In the genomic region with DNA sequence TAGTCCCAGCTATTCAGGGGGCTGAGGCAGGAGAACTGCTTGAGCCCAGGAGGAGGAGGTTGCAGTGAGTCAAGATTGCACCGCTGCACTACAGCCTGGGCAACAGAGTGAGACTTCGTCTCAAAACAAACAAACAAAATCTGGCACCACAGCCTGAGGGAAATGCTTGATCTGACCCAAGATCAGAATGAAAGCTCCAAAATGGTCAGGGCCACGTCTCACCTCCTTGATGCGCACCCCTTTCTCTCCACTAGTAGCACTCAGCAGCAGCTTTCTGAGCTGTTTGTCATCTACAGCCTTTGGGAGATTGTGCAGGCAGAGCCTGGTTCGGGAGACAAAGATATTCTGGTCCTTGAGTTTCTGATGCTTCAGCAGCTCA, we compare ENCODE assay signal across 25 cellular contexts. TPM values are rescaled to one million over a fixed set of nuclear protein-coding genes. Genes with fewer than 3 reads are reported as not detected.
DNase-seq lines count a peak whose midpoint lies in the region; ATAC-seq, FAIRE-seq and TF ChIP-seq lines count a peak whose summit lies in the region.
"Had no signal": no experiment of that assay in that cellular context is flagged by ENCODE, and none has a peak within 500 bp of the region (broad histone marks: within the 10 kb centered on the region; RNA-seq: fewer than 3 reads in every experiment).

No MANE protein-coding gene starts in this region.

- no peak overlapping the region for H3K9ac ChIP-seq in astrocyte (ENCODE audit: low read length)
- H3K9ac ChIP-seq: neural progenitor cell had no signal

- no peaks in the 10 kb centered on the region for H3K9me3 Mint-ChIP-seq in activated T-cell treated with anti-CD3 and anti-CD28 coated beads, Interleukin-2, amount 50 U/mL, for 72 hours
- H3K9me3 Mint-ChIP-seq in astrocyte (ENCODE audit: unreplicated experiment) = no peaks in the 10 kb centered on the region
- H3K9me3 Mint-ChIP-seq in stimulated activated naive CD8-positive, alpha-beta T cell treated with anti-CD3 and anti-CD28 coated beads, Interleukin-15, amount 100 ng/mL, for 72 hours = no peaks in the 10 kb centered on the region
- H3K9me3 Mint-ChIP-seq: activated B cell treated with CpG ODN at 0.5 μM for 24 hours, CD14-positive monocyte, neural progenitor cell had no signal

- DNase-seq in activated T-cell treated with anti-CD3 and anti-CD28 coated beads, Interleukin-2, amount 50 U/mL, for 72 hours = no peak
- no peak for DNase-seq in activated T-cell treated with anti-CD3 and anti-CD28 coated beads, Interleukin-2, amount 50 U/mL, for 1 hour
- DNase-seq in T-helper 17 cell (no peak), astrocyte (ENCODE audit: low read depth) (no peak), cerebellar nuclear complex (lab: John Stamatoyannopoulos, UW) (no peak), coronary artery (ENCODE audit: low spot score) (no peak), HT-29 (ENCODE audit: low spot score) (no peak)
- DNase-seq in stimulated activated naive CD8-positive, alpha-beta T cell treated with anti-CD3 and anti-CD28 coated beads, Interleukin-15, amount 100 ng/mL, for 72 hours = no peak
- DNase-seq: ACHN; activated B cell treated with CpG ODN at 0.5 μM for 24 hours; effector CD8-positive, alpha-beta T cell; esophagus squamous epithelium; hypothalamus; NCI-H1436; NCI-H510A; posterior cingulate gyrus; right lobe of liver; T-helper 9 cell had no signal

- no peaks in the 10 kb centered on the region for H3K27me3 ChIP-seq in astrocyte (ENCODE audit: insufficient read depth, low read length)
- H3K27me3 ChIP-seq: esophagus squamous epithelium, gastroesophageal sphincter, neural progenitor cell, right lobe of liver had no signal

- H3K4me2 ChIP-seq in astrocyte (ENCODE audit: low read length) = no peak overlapping the region
- H3K4me2 ChIP-seq: neural progenitor cell had no signal

- H3K36me3 Mint-ChIP-seq in activated T-cell treated with anti-CD3 and anti-CD28 coated beads, Interleukin-2, amount 50 U/mL, for 72 hours (ENCODE audit: insufficient read depth in 2 of 2) = peaks cover 4 to 32% of the 10 kb centered on the region in 2 donors
- H3K36me3 Mint-ChIP-seq in T-helper 17 cell (ENCODE audit: low read depth) (peaks cover 21% of the 10 kb centered on the region), astrocyte (ENCODE audit: low read depth, unreplicated experiment) (peaks cover 26% of the 10 kb centered on the region)

- no peaks in the 10 kb centered on the region for H3K4me1 ChIP-seq in astrocyte (ENCODE audit: insufficient read depth, low read length)
- H3K4me1 ChIP-seq: gastroesophageal sphincter, neural progenitor cell, right lobe of liver had no signal

- ATAC-seq in activated T-cell treated with anti-CD3 and anti-CD28 coated beads, Interleukin-2, amount 50 U/mL, for 72 hours (replicated peaks in 1 of 2) = peak in 1 of 2 donors; percentile 43
- ATAC-seq in T-helper 17 cell = no peak
- peak; percentile 60 for ATAC-seq in stimulated activated naive CD8-positive, alpha-beta T cell treated with anti-CD3 and anti-CD28 coated beads, Interleukin-15, amount 100 ng/mL, for 72 hours
- ATAC-seq: gastroesophageal sphincter had no signal

- no peaks in the 10 kb centered on the region for H3K27me3 Mint-ChIP-seq in activated T-cell treated with anti-CD3 and anti-CD28 coated beads, Interleukin-2, amount 50 U/mL, for 72 hours (ENCODE audit: low read depth)
- no peaks in the 10 kb centered on the region for H3K27me3 Mint-ChIP-seq in T-helper 17 cell
- H3K27me3 Mint-ChIP-seq in astrocyte (ENCODE audit: low read depth, unreplicated experiment) = no peaks in the 10 kb centered on the region
- no peaks in the 10 kb centered on the region for H3K27me3 Mint-ChIP-seq in stimulated activated naive CD8-positive, alpha-beta T cell treated with anti-CD3 and anti-CD28 coated beads, Interleukin-15, amount 100 ng/mL, for 72 hours
- H3K27me3 Mint-ChIP-seq: activated B cell treated with CpG ODN at 0.5 μM for 24 hours had no signal

- peak overlapping the region; percentile 13 for H3K27ac Mint-ChIP-seq in activated T-cell treated with anti-CD3 and anti-CD28 coated beads, Interleukin-2, amount 50 U/mL, for 72 hours
- H3K27ac Mint-ChIP-seq in T-helper 17 cell (peak overlapping the region; percentile 57), astrocyte (ENCODE audit: unreplicated experiment) (peak overlapping the region; percentile 56)
- peak overlapping the region; percentile 71 to 88 for H3K27ac Mint-ChIP-seq in stimulated activated naive CD8-positive, alpha-beta T cell treated with anti-CD3 and anti-CD28 coated beads, Interleukin-15, amount 100 ng/mL, for 72 hours
- H3K27ac Mint-ChIP-seq: activated B cell treated with CpG ODN at 0.5 μM for 24 hours, neural progenitor cell had no signal

- peaks cover 14% of the 10 kb centered on the region for H3K4me1 Mint-ChIP-seq in activated T-cell treated with anti-CD3 and anti-CD28 coated beads, Interleukin-2, amount 50 U/mL, for 72 hours (ENCODE audit: low read depth)
- H3K4me1 Mint-ChIP-seq in T-helper 17 cell = peaks cover 7% of the 10 kb centered on the region
- peaks cover 2% of the 10 kb centered on the region for H3K4me1 Mint-ChIP-seq in astrocyte (ENCODE audit: low read depth, unreplicated experiment)
- peaks cover 32% of the 10 kb centered on the region for H3K4me1 Mint-ChIP-seq in stimulated activated naive CD8-positive, alpha-beta T cell treated with anti-CD3 and anti-CD28 coated beads, Interleukin-15, amount 100 ng/mL, for 72 hours
- H3K4me1 Mint-ChIP-seq: activated B cell treated with CpG ODN at 0.5 μM for 24 hours, neural progenitor cell had no signal

- peak overlapping the region in 1 of 2 donors; percentile 32 for H3K4me3 Mint-ChIP-seq in activated T-cell treated with anti-CD3 and anti-CD28 coated beads, Interleukin-2, amount 50 U/mL, for 72 hours
- no peak overlapping the region for H3K4me3 Mint-ChIP-seq in T-helper 17 cell
- H3K4me3 Mint-ChIP-seq in astrocyte (ENCODE audit: unreplicated experiment) = no peak overlapping the region
- H3K4me3 Mint-ChIP-seq in stimulated activated naive CD8-positive, alpha-beta T cell treated with anti-CD3 and anti-CD28 coated beads, Interleukin-15, amount 100 ng/mL, for 72 hours = no peak overlapping the region
- H3K4me3 Mint-ChIP-seq: activated B cell treated with CpG ODN at 0.5 μM for 24 hours, CD14-positive monocyte, neural progenitor cell had no signal

- no peak overlapping the region for H3K27ac ChIP-seq in astrocyte (ENCODE audit: low read depth, low read length)
- H3K27ac ChIP-seq in coronary artery = no peak overlapping the region
- H3K27ac ChIP-seq: gastroesophageal sphincter, neural progenitor cell, right lobe of liver had no signal

- peaks cover 49% of the 10 kb centered on the region for H3K36me3 ChIP-seq in astrocyte (ENCODE audit: insufficient read depth, low read length)
- H3K36me3 ChIP-seq: neural progenitor cell had no signal

- FAIRE-seq in astrocyte (lab: Jason Lieb, UNC) = no peak
- FAIRE-seq: GM18507, H54, islet of Langerhans had no signal

- TF ChIP-seq CTCF in astrocyte (IDR thresholded peaks at IDR 0.05; ENCODE audit: insufficient read depth, low read depth, low read length) (no peak), coronary artery (IDR thresholded peaks at IDR 0.05) (no peak)

- no peak overlapping the region for H2AFZ ChIP-seq in astrocyte (ENCODE audit: low read depth, low read length)
- H2AFZ ChIP-seq: neural progenitor cell had no signal

- no peaks in the 10 kb centered on the region for H3K79me2 ChIP-seq in astrocyte (ENCODE audit: insufficient read depth, low read length)

- H3K4me3 ChIP-seq in astrocyte (ENCODE audit: insufficient read depth, low read depth, low read length) (no peak overlapping the region), coronary artery (no peak overlapping the region)
- H3K4me3 ChIP-seq: esophagus squamous epithelium, gastroesophageal sphincter, neural progenitor cell, right lobe of liver had no signal

- H3K9me3 ChIP-seq in T-helper 17 cell (ENCODE audit: control insufficient read depth, low read length, poor library complexity, severe bottlenecking) (no peaks in the 10 kb centered on the region), astrocyte (ENCODE audit: insufficient read depth, low read depth, low read length) (no peaks in the 10 kb centered on the region)
- H3K9me3 ChIP-seq: esophagus squamous epithelium, gastroesophageal sphincter, right lobe of liver had no signal

- H4K20me1 ChIP-seq in astrocyte (ENCODE audit: insufficient read depth, low read length) = peaks cover 2% of the 10 kb centered on the region

RNA-seq across cellular contexts. Expression of a gene that starts 22.7 kb away (rescaled TPM):
- total RNA-seq in activated T-cell treated with anti-CD3 and anti-CD28 coated beads, Interleukin-2, amount 50 U/mL, for 72 hours = 10 to 100 TPM; 38.9 to 52.3 TPM
- total RNA-seq in T-helper 17 cell = 10 to 100 TPM; 24.1 to 24.9 TPM
- total RNA-seq in astrocyte = 37.3 and 40.2 TPM in 2 replicates
- total RNA-seq in HT-29 (2014; rRNA removed; shearing (Covaris generic)) = 24.6 and 26.9 TPM in 2 replicates

RNA-seq across cellular contexts. Expression of a gene that starts 40.5 kb away (rescaled TPM):
- under 1 TPM; 0.14 to 0.70 TPM for total RNA-seq in activated T-cell treated with anti-CD3 and anti-CD28 coated beads, Interleukin-2, amount 50 U/mL, for 72 hours
- total RNA-seq in T-helper 17 cell (under 1 TPM in 1 of 2 donors, not detected in 1; 0.65 TPM), astrocyte (0.62 and 0.93 TPM in 2 replicates)
- 0.16 TPM in 1 of 2 replicates, not detected in the other for total RNA-seq in HT-29 (2014; rRNA removed; shearing (Covaris generic))
- total RNA-seq: activated B cell treated with CpG ODN at 0.5 μM for 24 hours, MCF 10A had no signal

Comparison
In these comparisons a context has a peak if more than half of its experiments do, and no peak if none do; other contexts are left out.
1. H3K27ac Mint-ChIP-seq: peak in every context shown above with its lines; median percentile 80 in stimulated activated naive CD8-positive, alpha-beta T cell treated with anti-CD3 and anti-CD28 coated beads, Interleukin-15, amount 100 ng/mL, for 72 hours; 57 in T-helper 17 cell; 56 in astrocyte; 13 in activated T-cell treated with anti-CD3 and anti-CD28 coated beads, Interleukin-2, amount 50 U/mL, for 72 hours.